Comparison of ENCODE assay signal across 2 cellular contexts in the genomic region with DNA sequence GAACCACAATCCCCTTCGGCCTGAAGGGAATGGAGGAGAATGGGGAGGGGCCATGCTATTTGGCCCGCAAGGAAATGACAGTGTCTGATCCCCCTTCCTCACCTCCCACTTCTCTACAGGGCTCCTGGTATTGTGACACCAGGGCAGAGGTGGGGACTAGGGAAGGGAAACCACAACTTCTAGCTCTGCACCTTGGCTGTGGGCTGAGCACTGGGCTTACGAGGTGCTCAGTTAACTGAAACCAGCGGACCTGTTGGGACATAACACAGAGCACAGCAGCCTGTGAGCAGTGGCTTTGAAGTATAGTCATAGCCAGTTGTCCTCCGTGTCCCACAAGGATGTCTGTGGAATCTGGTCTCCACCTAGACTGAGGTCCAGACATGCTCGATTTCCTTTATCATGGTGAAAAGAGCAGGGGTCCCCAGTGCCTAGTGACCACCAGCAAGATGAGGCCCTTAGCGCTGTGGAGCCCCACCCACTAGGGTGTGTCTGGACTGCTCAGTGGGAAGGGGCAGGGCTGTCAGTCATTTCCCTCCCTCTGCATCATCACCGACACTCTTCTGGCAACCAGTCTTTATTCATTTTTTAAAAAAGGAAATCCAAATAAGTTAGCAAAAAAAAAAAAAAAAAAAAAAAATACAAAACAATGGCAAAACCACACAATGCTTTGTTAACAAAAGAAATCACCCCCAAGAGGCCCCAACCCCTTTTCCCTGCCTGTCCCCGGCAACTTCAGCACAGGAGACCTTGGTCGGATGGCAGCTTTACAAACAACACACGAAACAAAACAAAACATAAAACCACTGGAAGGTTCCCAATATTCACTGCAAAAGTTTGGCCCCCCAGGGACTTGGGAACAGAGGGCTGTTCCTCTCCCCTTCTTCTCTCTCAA.
TF ChIP-seq lines count a peak whose summit lies in the region.

No MANE protein-coding gene starts in this region.

TF ChIP-seq in GM23338, 12 proteins besides CTCF, POLR2A, EP300 and RAD21 (continues in another document):
- TF ChIP-seq CREB1 (CRISPR knock-in tag; IDR thresholded peaks at IDR 0.05; ENCODE audit: low read depth): no peak
- no peak for TF ChIP-seq ETS1 (IDR thresholded peaks at IDR 0.05)
- TF ChIP-seq, protein P1, sequence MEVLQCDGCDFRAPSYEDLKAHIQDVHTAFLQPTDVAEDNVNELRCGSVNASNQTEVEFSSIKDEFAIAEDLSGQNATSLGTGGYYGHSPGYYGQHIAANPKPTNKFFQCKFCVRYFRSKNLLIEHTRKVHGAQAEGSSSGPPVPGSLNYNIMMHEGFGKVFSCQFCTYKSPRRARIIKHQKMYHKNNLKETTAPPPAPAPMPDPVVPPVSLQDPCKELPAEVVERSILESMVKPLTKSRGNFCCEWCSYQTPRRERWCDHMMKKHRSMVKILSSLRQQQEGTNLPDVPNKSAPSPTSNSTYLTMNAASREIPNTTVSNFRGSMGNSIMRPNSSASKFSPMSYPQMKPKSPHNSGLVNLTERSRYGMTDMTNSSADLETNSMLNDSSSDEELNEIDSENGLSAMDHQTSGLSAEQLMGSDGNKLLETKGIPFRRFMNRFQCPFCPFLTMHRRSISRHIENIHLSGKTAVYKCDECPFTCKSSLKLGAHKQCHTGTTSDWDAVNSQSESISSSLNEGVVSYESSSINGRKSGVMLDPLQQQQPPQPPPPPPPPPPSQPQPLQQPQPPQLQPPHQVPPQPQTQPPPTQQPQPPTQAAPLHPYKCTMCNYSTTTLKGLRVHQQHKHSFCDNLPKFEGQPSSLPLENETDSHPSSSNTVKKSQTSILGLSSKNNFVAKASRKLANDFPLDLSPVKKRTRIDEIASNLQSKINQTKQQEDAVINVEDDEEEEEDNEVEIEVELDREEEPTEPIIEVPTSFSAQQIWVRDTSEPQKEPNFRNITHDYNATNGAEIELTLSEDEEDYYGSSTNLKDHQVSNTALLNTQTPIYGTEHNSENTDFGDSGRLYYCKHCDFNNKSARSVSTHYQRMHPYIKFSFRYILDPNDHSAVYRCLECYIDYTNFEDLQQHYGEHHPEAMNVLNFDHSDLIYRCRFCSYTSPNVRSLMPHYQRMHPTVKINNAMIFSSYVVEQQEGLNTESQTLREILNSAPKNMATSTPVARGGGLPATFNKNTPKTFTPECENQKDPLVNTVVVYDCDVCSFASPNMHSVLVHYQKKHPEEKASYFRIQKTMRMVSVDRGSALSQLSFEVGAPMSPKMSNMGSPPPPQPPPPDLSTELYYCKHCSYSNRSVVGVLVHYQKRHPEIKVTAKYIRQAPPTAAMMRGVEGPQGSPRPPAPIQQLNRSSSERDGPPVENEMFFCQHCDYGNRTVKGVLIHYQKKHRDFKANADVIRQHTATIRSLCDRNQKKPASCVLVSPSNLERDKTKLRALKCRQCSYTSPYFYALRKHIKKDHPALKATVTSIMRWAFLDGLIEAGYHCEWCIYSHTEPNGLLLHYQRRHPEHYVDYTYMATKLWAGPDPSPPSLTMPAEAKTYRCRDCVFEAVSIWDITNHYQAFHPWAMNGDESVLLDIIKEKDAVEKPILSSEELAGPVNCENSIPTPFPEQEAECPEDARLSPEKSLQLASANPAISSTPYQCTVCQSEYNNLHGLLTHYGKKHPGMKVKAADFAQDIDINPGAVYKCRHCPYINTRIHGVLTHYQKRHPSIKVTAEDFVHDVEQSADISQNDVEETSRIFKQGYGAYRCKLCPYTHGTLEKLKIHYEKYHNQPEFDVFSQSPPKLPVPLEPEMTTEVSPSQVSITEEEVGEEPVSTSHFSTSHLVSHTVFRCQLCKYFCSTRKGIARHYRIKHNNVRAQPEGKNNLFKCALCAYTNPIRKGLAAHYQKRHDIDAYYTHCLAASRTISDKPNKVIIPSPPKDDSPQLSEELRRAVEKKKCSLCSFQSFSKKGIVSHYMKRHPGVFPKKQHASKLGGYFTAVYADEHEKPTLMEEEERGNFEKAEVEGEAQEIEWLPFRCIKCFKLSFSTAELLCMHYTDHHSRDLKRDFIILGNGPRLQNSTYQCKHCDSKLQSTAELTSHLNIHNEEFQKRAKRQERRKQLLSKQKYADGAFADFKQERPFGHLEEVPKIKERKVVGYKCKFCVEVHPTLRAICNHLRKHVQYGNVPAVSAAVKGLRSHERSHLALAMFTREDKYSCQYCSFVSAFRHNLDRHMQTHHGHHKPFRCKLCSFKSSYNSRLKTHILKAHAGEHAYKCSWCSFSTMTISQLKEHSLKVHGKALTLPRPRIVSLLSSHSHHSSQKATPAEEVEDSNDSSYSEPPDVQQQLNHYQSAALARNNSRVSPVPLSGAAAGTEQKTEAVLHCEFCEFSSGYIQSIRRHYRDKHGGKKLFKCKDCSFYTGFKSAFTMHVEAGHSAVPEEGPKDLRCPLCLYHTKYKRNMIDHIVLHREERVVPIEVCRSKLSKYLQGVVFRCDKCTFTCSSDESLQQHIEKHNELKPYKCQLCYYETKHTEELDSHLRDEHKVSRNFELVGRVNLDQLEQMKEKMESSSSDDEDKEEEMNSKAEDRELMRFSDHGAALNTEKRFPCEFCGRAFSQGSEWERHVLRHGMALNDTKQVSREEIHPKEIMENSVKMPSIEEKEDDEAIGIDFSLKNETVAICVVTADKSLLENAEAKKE (CRISPR knock-in tag; IDR thresholded peaks at IDR 0.05): no peak
- no peak for TF ChIP-seq ZNF114 (CRISPR knock-in tag; IDR thresholded peaks at IDR 0.05)
- TF ChIP-seq STAT1 (IDR thresholded peaks at IDR 0.05; ENCODE audit: unreplicated experiment): no peak
- TF ChIP-seq, protein P2, sequence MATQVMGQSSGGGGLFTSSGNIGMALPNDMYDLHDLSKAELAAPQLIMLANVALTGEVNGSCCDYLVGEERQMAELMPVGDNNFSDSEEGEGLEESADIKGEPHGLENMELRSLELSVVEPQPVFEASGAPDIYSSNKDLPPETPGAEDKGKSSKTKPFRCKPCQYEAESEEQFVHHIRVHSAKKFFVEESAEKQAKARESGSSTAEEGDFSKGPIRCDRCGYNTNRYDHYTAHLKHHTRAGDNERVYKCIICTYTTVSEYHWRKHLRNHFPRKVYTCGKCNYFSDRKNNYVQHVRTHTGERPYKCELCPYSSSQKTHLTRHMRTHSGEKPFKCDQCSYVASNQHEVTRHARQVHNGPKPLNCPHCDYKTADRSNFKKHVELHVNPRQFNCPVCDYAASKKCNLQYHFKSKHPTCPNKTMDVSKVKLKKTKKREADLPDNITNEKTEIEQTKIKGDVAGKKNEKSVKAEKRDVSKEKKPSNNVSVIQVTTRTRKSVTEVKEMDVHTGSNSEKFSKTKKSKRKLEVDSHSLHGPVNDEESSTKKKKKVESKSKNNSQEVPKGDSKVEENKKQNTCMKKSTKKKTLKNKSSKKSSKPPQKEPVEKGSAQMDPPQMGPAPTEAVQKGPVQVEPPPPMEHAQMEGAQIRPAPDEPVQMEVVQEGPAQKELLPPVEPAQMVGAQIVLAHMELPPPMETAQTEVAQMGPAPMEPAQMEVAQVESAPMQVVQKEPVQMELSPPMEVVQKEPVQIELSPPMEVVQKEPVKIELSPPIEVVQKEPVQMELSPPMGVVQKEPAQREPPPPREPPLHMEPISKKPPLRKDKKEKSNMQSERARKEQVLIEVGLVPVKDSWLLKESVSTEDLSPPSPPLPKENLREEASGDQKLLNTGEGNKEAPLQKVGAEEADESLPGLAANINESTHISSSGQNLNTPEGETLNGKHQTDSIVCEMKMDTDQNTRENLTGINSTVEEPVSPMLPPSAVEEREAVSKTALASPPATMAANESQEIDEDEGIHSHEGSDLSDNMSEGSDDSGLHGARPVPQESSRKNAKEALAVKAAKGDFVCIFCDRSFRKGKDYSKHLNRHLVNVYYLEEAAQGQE (IDR thresholded peaks at IDR 0.05; ENCODE audit: unreplicated experiment): no peak
- TF ChIP-seq EZH2 (IDR thresholded peaks at IDR 0.05; ENCODE audit: low read depth, unreplicated experiment): no peak

TF ChIP-seq in H1, 55 proteins besides CTCF, POLR2A, EP300 and RAD21:
- TF ChIP-seq CHD1 (IDR thresholded peaks at IDR 0.05; ENCODE audit: low read depth, low read length): no peak
- TF ChIP-seq, protein P3, sequence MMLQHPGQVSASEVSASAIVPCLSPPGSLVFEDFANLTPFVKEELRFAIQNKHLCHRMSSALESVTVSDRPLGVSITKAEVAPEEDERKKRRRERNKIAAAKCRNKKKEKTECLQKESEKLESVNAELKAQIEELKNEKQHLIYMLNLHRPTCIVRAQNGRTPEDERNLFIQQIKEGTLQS (IDR thresholded peaks at IDR 0.05; ENCODE audit: insufficient read depth, low read depth, low read length): no peak
- TF ChIP-seq, protein P4, sequence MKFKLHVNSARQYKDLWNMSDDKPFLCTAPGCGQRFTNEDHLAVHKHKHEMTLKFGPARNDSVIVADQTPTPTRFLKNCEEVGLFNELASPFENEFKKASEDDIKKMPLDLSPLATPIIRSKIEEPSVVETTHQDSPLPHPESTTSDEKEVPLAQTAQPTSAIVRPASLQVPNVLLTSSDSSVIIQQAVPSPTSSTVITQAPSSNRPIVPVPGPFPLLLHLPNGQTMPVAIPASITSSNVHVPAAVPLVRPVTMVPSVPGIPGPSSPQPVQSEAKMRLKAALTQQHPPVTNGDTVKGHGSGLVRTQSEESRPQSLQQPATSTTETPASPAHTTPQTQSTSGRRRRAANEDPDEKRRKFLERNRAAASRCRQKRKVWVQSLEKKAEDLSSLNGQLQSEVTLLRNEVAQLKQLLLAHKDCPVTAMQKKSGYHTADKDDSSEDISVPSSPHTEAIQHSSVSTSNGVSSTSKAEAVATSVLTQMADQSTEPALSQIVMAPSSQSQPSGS (IDR thresholded peaks at IDR 0.05; ENCODE audit: low read length): no peak
- TF ChIP-seq RXRA (IDR thresholded peaks at IDR 0.05; ENCODE audit: insufficient read depth, low read depth, low read length): no peak
- no peak for TF ChIP-seq SP4 (IDR thresholded peaks at IDR 0.05; ENCODE audit: low read length)
- TF ChIP-seq NANOG (IDR thresholded peaks at IDR 0.05; ENCODE audit: insufficient read depth, low read depth, low read length, poor library complexity, severe bottlenecking): no peak
- no peak for TF ChIP-seq RBBP5 (IDR thresholded peaks at IDR 0.05; ENCODE audit: borderline replicate concordance, low read depth, low read length)
- no peak for TF ChIP-seq SP1 (IDR thresholded peaks at IDR 0.05; ENCODE audit: low read depth, low read length)
- no peak for TF ChIP-seq JUN (IDR thresholded peaks at IDR 0.05; ENCODE audit: low read depth, low read length)
- no peak for TF ChIP-seq TAF1 (IDR thresholded peaks at IDR 0.05; ENCODE audit: low read depth, low read length)
- no peak for TF ChIP-seq TBP (IDR thresholded peaks at IDR 0.05; ENCODE audit: low read depth, low read length)
- TF ChIP-seq BRCA1 (IDR thresholded peaks at IDR 0.05; ENCODE audit: low read depth, low read length): no peak
- no peak for TF ChIP-seq EGR1 (IDR thresholded peaks at IDR 0.05; ENCODE audit: borderline replicate concordance, low read depth, low read length)
- TF ChIP-seq, protein P5, sequence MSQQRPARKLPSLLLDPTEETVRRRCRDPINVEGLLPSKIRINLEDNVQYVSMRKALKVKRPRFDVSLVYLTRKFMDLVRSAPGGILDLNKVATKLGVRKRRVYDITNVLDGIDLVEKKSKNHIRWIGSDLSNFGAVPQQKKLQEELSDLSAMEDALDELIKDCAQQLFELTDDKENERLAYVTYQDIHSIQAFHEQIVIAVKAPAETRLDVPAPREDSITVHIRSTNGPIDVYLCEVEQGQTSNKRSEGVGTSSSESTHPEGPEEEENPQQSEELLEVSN (IDR thresholded peaks at IDR 0.05): no peak
- no peak for TF ChIP-seq SIN3A (conservative IDR thresholded peaks at IDR 0.05 in 1 of 2, IDR thresholded peaks at IDR 0.05 in 1 of 2; ENCODE audit: low read depth in 1 of 2, low read length in 2 of 2)
